17 cellular contexts compared by ENCODE assay signal in the genomic region with DNA sequence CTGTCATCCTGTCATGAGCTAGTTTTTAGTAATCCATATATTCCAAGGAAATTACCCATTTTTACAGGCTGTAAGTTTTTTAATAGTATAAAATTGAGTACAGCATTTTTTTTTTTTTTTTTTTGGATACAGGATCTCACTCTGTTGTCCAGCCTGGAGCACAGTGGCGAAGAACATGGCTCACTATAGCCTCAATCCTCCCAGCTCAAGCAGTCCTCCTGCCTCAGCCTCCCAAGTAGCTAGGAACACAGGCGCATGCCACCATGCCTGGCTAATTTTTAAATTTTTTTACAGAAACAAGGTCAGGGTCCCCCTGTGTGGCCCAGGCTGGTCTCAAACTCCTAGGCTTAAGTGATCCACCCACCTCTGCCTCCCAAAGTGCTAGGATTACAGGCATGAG.
"Had no signal": no experiment of that assay in that cellular context is flagged by ENCODE, and none has a peak within 500 bp of the region (broad histone marks: within the 10 kb centered on the region; RNA-seq: fewer than 3 reads in every experiment).

No MANE protein-coding gene starts in this region.

- H3K4me1 Mint-ChIP-seq: neural crest cell had no signal

- ATAC-seq: naive thymus-derived CD4-positive, alpha-beta T cell; sciatic nerve had no signal

- H3K4me3 ChIP-seq: heart left ventricle, spleen, thoracic aorta, transverse colon had no signal

- H3K9me3 Mint-ChIP-seq: neural crest cell had no signal

- H3K9me3 ChIP-seq: heart left ventricle, spleen, thoracic aorta, transverse colon had no signal

- DNase-seq: central memory CD4-positive, alpha-beta T cell; dermis blood vessel endothelial cell; heart left ventricle; hippocampal formation; kidney glomerular epithelial cell; naive thymus-derived CD4-positive, alpha-beta T cell; posterior cingulate gyrus; spleen; stimulated activated CD4-positive, alpha-beta T cell treated with anti-CD3 and anti-CD28 coated beads, Interleukin-15, amount 100 ng/mL, for 24 hours; stimulated activated CD4-positive, alpha-beta T cell treated with anti-CD3 and anti-CD28 coated beads, Interleukin-1b, Interleukin-23, amount 100 ng/mL, for 48 hours; stimulated activated CD4-positive, alpha-beta T cell treated with anti-CD3 and anti-CD28 coated beads, Interleukin-4, amount 100 ng/mL, for 24 hours; stimulated activated naive CD4-positive, alpha-beta T cell treated with Interleukin-2 at 50 U/mL for 16 hours; substantia nigra; transverse colon had no signal

- H3K27ac ChIP-seq: spleen, thoracic aorta, transverse colon had no signal

- H3K36me3 ChIP-seq: thoracic aorta had no signal

- H3K4me3 Mint-ChIP-seq: naive thymus-derived CD4-positive, alpha-beta T cell; neural crest cell had no signal

- H3K27me3 ChIP-seq: heart left ventricle, spleen, transverse colon had no signal

- H3K27me3 Mint-ChIP-seq: naive thymus-derived CD4-positive, alpha-beta T cell had no signal

- H3K4me1 ChIP-seq: spleen had no signal
